1 cellular context compared by ENCODE assay signal in the genomic region with DNA sequence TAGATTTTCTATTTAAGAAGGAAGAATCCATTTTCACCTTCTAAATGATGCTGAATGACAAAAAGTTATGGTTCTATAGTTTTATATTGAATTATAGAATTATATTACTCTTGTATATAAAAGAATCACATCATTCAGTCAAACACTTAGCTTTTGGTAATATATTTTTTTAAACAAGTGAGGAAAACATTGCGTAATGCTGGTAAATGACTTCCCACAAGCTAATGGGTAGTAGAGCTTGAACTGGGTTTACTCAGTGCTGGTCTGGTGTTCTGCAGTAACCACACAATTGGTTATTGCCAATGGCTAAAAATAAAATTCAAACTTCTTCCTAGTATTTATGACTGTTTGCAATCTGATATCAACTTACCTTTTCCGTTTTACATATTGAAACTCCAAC.
TF ChIP-seq lines count a peak whose summit lies in the region.

No MANE protein-coding gene starts in this region.

TF ChIP-seq in H1, 55 proteins besides CTCF, POLR2A, EP300 and RAD21:
- TF ChIP-seq CEBPB (IDR thresholded peaks at IDR 0.05; ENCODE audit: low read depth, low read length) (peak; percentile 69; the same call in 1 of the 2 replicates), BACH1 (IDR thresholded peaks at IDR 0.05; ENCODE audit: low read length) (no peak)
